In genomic region chr19:50551034-50551712, GRCh38 we compare ENCODE assay signal across 1 cellular context.
TF ChIP-seq lines count a peak whose summit lies in the region.

No MANE protein-coding gene starts in this region.

TF ChIP-seq in WTC11, 78 proteins besides CTCF, POLR2A, EP300 and RAD21 (continued from another document):
- no peak for TF ChIP-seq FOXP4 (CRISPR knock-in tag; IDR thresholded peaks at IDR 0.05)
- no peak for TF ChIP-seq SMAD3 (CRISPR knock-in tag; IDR thresholded peaks at IDR 0.05; ENCODE audit: borderline replicate concordance)
